1 cellular context compared by ENCODE assay signal in the genomic region with DNA sequence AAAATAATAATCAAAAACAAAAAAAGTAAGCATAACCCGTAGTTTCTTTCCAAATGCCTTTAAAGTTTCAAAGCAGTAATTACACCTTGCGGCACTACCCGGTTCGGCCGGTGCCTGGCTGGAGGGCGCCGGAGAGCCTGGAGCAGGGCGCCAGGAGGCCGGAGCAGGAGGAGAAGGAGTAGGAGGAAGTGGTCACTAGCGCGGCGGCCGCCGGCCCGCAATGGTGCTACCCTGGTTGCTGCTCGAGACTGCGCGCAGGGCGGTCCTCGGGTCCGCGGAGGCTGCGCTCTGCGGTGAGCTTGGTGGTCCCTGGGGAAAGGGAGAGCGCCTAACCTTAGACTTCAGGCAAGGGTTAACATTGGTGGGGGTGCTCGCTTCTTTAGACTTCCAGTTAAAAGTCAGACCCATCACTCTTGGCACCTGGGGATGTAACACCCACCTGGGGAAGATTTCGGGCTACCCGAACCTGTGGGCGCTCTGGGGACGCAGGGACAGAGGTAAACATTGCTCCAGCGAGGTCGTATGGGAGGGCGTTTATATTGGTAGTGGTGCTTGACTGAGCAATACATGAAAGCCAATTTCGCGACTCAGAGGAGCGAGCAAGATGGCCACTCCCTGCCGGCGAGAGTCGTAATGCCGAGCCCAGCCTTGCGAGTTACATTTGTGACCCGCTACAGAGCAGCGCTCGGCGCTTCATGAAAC.
TF ChIP-seq lines count a peak whose summit lies in the region.

No MANE protein-coding gene starts in this region.

TF ChIP-seq in HepG2, 621 proteins besides CTCF, POLR2A, EP300 and RAD21 (continued from another document and continues in another):
- TF ChIP-seq SOX13 (IDR thresholded peaks at IDR 0.05) = no peak
- no peak; a peak in 1 of 4 replicates for TF ChIP-seq SOX13 (CRISPR knock-in tag; conservative IDR thresholded peaks at IDR 0.05 in 1 of 2, IDR thresholded peaks at IDR 0.05 in 1 of 2)
- TF ChIP-seq SRY (CRISPR knock-in tag; IDR thresholded peaks at IDR 0.05) = peak; percentile 84; the same call in 1 of the 2 replicates
- no peak for TF ChIP-seq FOXP1 (IDR thresholded peaks at IDR 0.05)
- TF ChIP-seq FOXP1 (CRISPR knock-in tag; IDR thresholded peaks at IDR 0.05) = no peak
- TF ChIP-seq, protein P1, sequence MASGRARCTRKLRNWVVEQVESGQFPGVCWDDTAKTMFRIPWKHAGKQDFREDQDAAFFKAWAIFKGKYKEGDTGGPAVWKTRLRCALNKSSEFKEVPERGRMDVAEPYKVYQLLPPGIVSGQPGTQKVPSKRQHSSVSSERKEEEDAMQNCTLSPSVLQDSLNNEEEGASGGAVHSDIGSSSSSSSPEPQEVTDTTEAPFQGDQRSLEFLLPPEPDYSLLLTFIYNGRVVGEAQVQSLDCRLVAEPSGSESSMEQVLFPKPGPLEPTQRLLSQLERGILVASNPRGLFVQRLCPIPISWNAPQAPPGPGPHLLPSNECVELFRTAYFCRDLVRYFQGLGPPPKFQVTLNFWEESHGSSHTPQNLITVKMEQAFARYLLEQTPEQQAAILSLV (CRISPR knock-in tag; IDR thresholded peaks at IDR 0.05; ENCODE audit: borderline replicate concordance) = 0 out of 2 replicates have a peak, but pooled peaks have one; percentile 55
- TF ChIP-seq ZNF10 (CRISPR knock-in tag; IDR thresholded peaks at IDR 0.05; ENCODE audit: borderline replicate concordance, low read depth) = no peak
- TF ChIP-seq, protein P2, sequence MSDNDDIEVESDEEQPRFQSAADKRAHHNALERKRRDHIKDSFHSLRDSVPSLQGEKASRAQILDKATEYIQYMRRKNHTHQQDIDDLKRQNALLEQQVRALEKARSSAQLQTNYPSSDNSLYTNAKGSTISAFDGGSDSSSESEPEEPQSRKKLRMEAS (IDR thresholded peaks at IDR 0.05) = peak; percentile 68; the same call in 1 of the 2 replicates
- TF ChIP-seq, protein P3, sequence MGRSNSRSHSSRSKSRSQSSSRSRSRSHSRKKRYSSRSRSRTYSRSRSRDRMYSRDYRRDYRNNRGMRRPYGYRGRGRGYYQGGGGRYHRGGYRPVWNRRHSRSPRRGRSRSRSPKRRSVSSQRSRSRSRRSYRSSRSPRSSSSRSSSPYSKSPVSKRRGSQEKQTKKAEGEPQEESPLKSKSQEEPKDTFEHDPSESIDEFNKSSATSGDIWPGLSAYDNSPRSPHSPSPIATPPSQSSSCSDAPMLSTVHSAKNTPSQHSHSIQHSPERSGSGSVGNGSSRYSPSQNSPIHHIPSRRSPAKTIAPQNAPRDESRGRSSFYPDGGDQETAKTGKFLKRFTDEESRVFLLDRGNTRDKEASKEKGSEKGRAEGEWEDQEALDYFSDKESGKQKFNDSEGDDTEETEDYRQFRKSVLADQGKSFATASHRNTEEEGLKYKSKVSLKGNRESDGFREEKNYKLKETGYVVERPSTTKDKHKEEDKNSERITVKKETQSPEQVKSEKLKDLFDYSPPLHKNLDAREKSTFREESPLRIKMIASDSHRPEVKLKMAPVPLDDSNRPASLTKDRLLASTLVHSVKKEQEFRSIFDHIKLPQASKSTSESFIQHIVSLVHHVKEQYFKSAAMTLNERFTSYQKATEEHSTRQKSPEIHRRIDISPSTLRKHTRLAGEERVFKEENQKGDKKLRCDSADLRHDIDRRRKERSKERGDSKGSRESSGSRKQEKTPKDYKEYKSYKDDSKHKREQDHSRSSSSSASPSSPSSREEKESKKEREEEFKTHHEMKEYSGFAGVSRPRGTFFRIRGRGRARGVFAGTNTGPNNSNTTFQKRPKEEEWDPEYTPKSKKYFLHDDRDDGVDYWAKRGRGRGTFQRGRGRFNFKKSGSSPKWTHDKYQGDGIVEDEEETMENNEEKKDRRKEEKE (IDR thresholded peaks at IDR 0.05) = no peak
- TF ChIP-seq ZNF496 (CRISPR knock-in tag; IDR thresholded peaks at IDR 0.05; ENCODE audit: insufficient replicate concordance) = no peak
- no peak for TF ChIP-seq MLLT10 (CRISPR knock-in tag; IDR thresholded peaks at IDR 0.05)
- TF ChIP-seq SRSF4 (IDR thresholded peaks at IDR 0.05; ENCODE audit: low read depth, low read length, poor library complexity, severe bottlenecking) = no peak
- no peak for TF ChIP-seq SNRNP70 (IDR thresholded peaks at IDR 0.05; ENCODE audit: low read depth, low read length)
- no peak for TF ChIP-seq ZNF224 (CRISPR knock-in tag; IDR thresholded peaks at IDR 0.05)
- TF ChIP-seq, protein P4, sequence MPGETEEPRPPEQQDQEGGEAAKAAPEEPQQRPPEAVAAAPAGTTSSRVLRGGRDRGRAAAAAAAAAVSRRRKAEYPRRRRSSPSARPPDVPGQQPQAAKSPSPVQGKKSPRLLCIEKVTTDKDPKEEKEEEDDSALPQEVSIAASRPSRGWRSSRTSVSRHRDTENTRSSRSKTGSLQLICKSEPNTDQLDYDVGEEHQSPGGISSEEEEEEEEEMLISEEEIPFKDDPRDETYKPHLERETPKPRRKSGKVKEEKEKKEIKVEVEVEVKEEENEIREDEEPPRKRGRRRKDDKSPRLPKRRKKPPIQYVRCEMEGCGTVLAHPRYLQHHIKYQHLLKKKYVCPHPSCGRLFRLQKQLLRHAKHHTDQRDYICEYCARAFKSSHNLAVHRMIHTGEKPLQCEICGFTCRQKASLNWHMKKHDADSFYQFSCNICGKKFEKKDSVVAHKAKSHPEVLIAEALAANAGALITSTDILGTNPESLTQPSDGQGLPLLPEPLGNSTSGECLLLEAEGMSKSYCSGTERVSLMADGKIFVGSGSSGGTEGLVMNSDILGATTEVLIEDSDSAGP (CRISPR knock-in tag; IDR thresholded peaks at IDR 0.05; ENCODE audit: borderline replicate concordance) = peak; percentile 90
- TF ChIP-seq, protein P5, sequence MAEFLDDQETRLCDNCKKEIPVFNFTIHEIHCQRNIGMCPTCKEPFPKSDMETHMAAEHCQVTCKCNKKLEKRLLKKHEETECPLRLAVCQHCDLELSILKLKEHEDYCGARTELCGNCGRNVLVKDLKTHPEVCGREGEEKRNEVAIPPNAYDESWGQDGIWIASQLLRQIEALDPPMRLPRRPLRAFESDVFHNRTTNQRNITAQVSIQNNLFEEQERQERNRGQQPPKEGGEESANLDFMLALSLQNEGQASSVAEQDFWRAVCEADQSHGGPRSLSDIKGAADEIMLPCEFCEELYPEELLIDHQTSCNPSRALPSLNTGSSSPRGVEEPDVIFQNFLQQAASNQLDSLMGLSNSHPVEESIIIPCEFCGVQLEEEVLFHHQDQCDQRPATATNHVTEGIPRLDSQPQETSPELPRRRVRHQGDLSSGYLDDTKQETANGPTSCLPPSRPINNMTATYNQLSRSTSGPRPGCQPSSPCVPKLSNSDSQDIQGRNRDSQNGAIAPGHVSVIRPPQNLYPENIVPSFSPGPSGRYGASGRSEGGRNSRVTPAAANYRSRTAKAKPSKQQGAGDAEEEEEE (CRISPR knock-in tag; IDR thresholded peaks at IDR 0.05; ENCODE audit: borderline replicate concordance) = no peak
- no peak for TF ChIP-seq SIN3B (IDR thresholded peaks at IDR 0.05; ENCODE audit: low read length)
- TF ChIP-seq ZNF788 (CRISPR knock-in tag; IDR thresholded peaks at IDR 0.05; ENCODE audit: borderline replicate concordance) = peak; percentile 83; the same call in 1 of the 2 replicates
- TF ChIP-seq, protein P6, sequence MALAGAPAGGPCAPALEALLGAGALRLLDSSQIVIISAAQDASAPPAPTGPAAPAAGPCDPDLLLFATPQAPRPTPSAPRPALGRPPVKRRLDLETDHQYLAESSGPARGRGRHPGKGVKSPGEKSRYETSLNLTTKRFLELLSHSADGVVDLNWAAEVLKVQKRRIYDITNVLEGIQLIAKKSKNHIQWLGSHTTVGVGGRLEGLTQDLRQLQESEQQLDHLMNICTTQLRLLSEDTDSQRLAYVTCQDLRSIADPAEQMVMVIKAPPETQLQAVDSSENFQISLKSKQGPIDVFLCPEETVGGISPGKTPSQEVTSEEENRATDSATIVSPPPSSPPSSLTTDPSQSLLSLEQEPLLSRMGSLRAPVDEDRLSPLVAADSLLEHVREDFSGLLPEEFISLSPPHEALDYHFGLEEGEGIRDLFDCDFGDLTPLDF (CRISPR knock-in tag; IDR thresholded peaks at IDR 0.05) = no peak
- peak; percentile 85 for TF ChIP-seq TAF1 (CRISPR knock-in tag; IDR thresholded peaks at IDR 0.05)
- TF ChIP-seq CC2D1A (CRISPR knock-in tag; IDR thresholded peaks at IDR 0.05) = no peak
- TF ChIP-seq ZNF724P (CRISPR knock-in tag; IDR thresholded peaks at IDR 0.05; ENCODE audit: borderline replicate concordance) = no peak
- TF ChIP-seq, protein P7, sequence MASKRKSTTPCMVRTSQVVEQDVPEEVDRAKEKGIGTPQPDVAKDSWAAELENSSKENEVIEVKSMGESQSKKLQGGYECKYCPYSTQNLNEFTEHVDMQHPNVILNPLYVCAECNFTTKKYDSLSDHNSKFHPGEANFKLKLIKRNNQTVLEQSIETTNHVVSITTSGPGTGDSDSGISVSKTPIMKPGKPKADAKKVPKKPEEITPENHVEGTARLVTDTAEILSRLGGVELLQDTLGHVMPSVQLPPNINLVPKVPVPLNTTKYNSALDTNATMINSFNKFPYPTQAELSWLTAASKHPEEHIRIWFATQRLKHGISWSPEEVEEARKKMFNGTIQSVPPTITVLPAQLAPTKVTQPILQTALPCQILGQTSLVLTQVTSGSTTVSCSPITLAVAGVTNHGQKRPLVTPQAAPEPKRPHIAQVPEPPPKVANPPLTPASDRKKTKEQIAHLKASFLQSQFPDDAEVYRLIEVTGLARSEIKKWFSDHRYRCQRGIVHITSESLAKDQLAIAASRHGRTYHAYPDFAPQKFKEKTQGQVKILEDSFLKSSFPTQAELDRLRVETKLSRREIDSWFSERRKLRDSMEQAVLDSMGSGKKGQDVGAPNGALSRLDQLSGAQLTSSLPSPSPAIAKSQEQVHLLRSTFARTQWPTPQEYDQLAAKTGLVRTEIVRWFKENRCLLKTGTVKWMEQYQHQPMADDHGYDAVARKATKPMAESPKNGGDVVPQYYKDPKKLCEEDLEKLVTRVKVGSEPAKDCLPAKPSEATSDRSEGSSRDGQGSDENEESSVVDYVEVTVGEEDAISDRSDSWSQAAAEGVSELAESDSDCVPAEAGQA (IDR thresholded peaks at IDR 0.05; ENCODE audit: low read depth) = no peak
- TF ChIP-seq, protein P7 (CRISPR knock-in tag; IDR thresholded peaks at IDR 0.05; ENCODE audit: borderline replicate concordance) = no peak
- TF ChIP-seq, protein P8, sequence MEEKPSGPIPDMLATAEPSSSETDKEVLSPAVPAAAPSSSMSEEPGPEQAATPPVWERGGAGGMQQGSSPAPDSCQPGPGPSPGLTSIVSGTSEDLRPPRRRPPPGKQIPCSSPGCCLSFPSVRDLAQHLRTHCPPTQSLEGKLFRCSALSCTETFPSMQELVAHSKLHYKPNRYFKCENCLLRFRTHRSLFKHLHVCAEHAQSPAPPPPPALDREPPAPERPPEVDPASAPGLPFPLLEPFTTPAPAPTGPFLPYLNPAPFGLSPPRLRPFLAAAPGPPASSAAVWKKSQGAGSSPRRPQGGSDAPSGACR (CRISPR knock-in tag; IDR thresholded peaks at IDR 0.05) = no peak
- TF ChIP-seq FIP1L1 (IDR thresholded peaks at IDR 0.05; ENCODE audit: borderline replicate concordance, insufficient read depth, low read depth, low read length) = no peak
- TF ChIP-seq NCOA1 (CRISPR knock-in tag; IDR thresholded peaks at IDR 0.05) = no peak
- peak; percentile 34; the same call in 1 of the 2 replicates for TF ChIP-seq PHF20 (CRISPR knock-in tag; IDR thresholded peaks at IDR 0.05)
- no peak for TF ChIP-seq SYNCRIP (IDR thresholded peaks at IDR 0.05; ENCODE audit: insufficient read depth, low read depth, low read length)
- no peak for TF ChIP-seq ZMYM3 (CRISPR knock-in tag; IDR thresholded peaks at IDR 0.05)
- TF ChIP-seq PHB2 (IDR thresholded peaks at IDR 0.05; ENCODE audit: partially characterized antibody) = no peak
- TF ChIP-seq ZNF543 (CRISPR knock-in tag; IDR thresholded peaks at IDR 0.05) = peak; percentile 75; the same call in 1 of the 2 replicates
- no peak for TF ChIP-seq SRF (IDR thresholded peaks at IDR 0.05; ENCODE audit: low read depth, low read length)
- TF ChIP-seq NCOR1 (IDR thresholded peaks at IDR 0.05; ENCODE audit: borderline replicate concordance, low read length) = no peak
- no peak for TF ChIP-seq HHEX (CRISPR knock-in tag; IDR thresholded peaks at IDR 0.05)
- no peak for TF ChIP-seq ZNF614 (CRISPR knock-in tag; IDR thresholded peaks at IDR 0.05; ENCODE audit: borderline replicate concordance)
- TF ChIP-seq KAT7 (CRISPR knock-in tag; IDR thresholded peaks at IDR 0.05; ENCODE audit: borderline replicate concordance) = 0 out of 2 replicates have a peak, but pooled peaks have one; percentile 85
- TF ChIP-seq, protein P9, sequence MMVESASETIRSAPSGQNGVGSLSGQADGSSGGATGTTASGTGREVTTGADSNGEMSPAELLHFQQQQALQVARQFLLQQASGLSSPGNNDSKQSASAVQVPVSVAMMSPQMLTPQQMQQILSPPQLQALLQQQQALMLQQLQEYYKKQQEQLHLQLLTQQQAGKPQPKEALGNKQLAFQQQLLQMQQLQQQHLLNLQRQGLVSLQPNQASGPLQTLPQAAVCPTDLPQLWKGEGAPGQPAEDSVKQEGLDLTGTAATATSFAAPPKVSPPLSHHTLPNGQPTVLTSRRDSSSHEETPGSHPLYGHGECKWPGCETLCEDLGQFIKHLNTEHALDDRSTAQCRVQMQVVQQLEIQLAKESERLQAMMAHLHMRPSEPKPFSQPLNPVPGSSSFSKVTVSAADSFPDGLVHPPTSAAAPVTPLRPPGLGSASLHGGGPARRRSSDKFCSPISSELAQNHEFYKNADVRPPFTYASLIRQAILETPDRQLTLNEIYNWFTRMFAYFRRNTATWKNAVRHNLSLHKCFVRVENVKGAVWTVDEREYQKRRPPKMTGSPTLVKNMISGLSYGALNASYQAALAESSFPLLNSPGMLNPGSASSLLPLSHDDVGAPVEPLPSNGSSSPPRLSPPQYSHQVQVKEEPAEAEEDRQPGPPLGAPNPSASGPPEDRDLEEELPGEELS (CRISPR knock-in tag; IDR thresholded peaks at IDR 0.05) = no peak; the same call in 1 of the 2 replicates
- no peak for TF ChIP-seq ZNF550 (CRISPR knock-in tag; IDR thresholded peaks at IDR 0.05; ENCODE audit: borderline replicate concordance)
- no peak for TF ChIP-seq NRL (CRISPR knock-in tag; IDR thresholded peaks at IDR 0.05; ENCODE audit: borderline replicate concordance)
- TF ChIP-seq FOXA3 (CRISPR knock-in tag; IDR thresholded peaks at IDR 0.05) = no peak
- no peak; the same call in 1 of the 2 replicates for TF ChIP-seq BHLHE40 (IDR thresholded peaks at IDR 0.05; ENCODE audit: low read length)
- TF ChIP-seq ZNF12 (CRISPR knock-in tag; IDR thresholded peaks at IDR 0.05) = no peak
- TF ChIP-seq ZFY (CRISPR knock-in tag; IDR thresholded peaks at IDR 0.05) = peak; percentile 72
